Comparison of ENCODE assay signal across 8 cellular contexts in genomic region chr14:30621354-30621953, GRCh38. TPM values are rescaled to one million over a fixed set of nuclear protein-coding genes. Genes with fewer than 3 reads are reported as not detected.
DNase-seq lines count a peak whose midpoint lies in the region; ATAC-seq and TF ChIP-seq lines count a peak whose summit lies in the region.

No MANE protein-coding gene starts in this region.

- H3F3A ChIP-seq in MM.1S (ENCODE audit: insufficient read depth, low read length): peaks cover 13% of the 10 kb centered on the region; the same call in 1 of the 2 replicates

- H2AFZ ChIP-seq in MM.1S (ENCODE audit: low read length): peak overlapping the region; percentile 82

- peak overlapping the region; percentile 87 for H3K4me2 ChIP-seq in MM.1S (ENCODE audit: low read depth, low read length)

- TF ChIP-seq CTCF in MM.1S (IDR thresholded peaks at IDR 0.05; ENCODE audit: low read length): no peak
- no peak for TF ChIP-seq CTCF in ascending aorta (IDR thresholded peaks at IDR 0.05)

- H4K20me1 ChIP-seq in MM.1S (ENCODE audit: insufficient read depth, low read length): no peaks in the 10 kb centered on the region

- peak overlapping the region; percentile 67; the same call in 1 of the 2 replicates for H3K27ac ChIP-seq in MM.1S (ENCODE audit: low read length)
- H3K27ac ChIP-seq in ascending aorta: peak overlapping the region; percentile 76 to 83
- H3K27ac ChIP-seq in skeletal muscle tissue (ENCODE audit: low read depth, low read length): peak overlapping the region; percentile 83

- ATAC-seq in GM19467 (IDR thresholded peaks at IDR 0.05; ENCODE audit: unreplicated experiment): peak; percentile 2

- peaks cover 42% of the 10 kb centered on the region for H3K79me2 ChIP-seq in MM.1S (ENCODE audit: low read length)

- peak overlapping the region; percentile 94 for H3K4me3 ChIP-seq in MM.1S (ENCODE audit: low read length)
- peak overlapping the region; percentile 82 to 88 for H3K4me3 ChIP-seq in ascending aorta
- H3K4me3 ChIP-seq in iPS-15b (ENCODE audit: low read depth, low read length): peak overlapping the region; percentile 97
- H3K4me3 ChIP-seq in skeletal muscle tissue (ENCODE audit: low read length in 3 of 3): peak overlapping the region; percentile 78 to 96 (median 91)

- H3K4me1 ChIP-seq in MM.1S (ENCODE audit: low read length) (0 out of 2 replicates have a peak, but pooled peaks cover 4% of the 10 kb centered on the region), ascending aorta (peaks cover 0 to 6% of the 10 kb centered on the region in 2 donors), iPS-15b (ENCODE audit: control insufficient read depth, insufficient read depth, low read length) (no peaks in the 10 kb centered on the region), skeletal muscle tissue (ENCODE audit: control insufficient read depth in 3 of 3, insufficient read depth in 3 of 3, low read length in 3 of 3) (peaks cover 9 to 13% (median 10%) of the 10 kb centered on the region in 3 donors)

- H3K36me3 ChIP-seq in MM.1S (replicated peaks; ENCODE audit: insufficient read depth, low read length): no peaks in the 10 kb centered on the region
- no peaks in the 10 kb centered on the region for H3K36me3 ChIP-seq in ascending aorta
- no peaks in the 10 kb centered on the region for H3K36me3 ChIP-seq in iPS-15b (ENCODE audit: control insufficient read depth, insufficient read depth, low read length)
- H3K36me3 ChIP-seq in skeletal muscle tissue (ENCODE audit: control insufficient read depth in 3 of 3, insufficient read depth in 3 of 3, low read length in 3 of 3): no peaks in the 10 kb centered on the region

- H3K27me3 ChIP-seq in MM.1S (replicated peaks; ENCODE audit: insufficient read depth, low read length) (no peaks in the 10 kb centered on the region), ascending aorta (no peaks in the 10 kb centered on the region), iPS-15b (ENCODE audit: control insufficient read depth, insufficient read depth, low read length) (no peaks in the 10 kb centered on the region), skeletal muscle tissue (ENCODE audit: control insufficient read depth in 3 of 3, insufficient read depth in 3 of 3, low read length in 3 of 3) (no peaks in the 10 kb centered on the region)

- H3K9ac ChIP-seq in MM.1S (ENCODE audit: low read length) (peak overlapping the region; percentile 85; the same call in 1 of the 2 replicates), iPS-15b (ENCODE audit: low read depth, low read length) (peak overlapping the region; percentile 84), skeletal muscle tissue (ENCODE audit: low read depth in 1 of 3, low read length in 3 of 3) (peak overlapping the region; percentile 95 to 99 (median 96))

- H3K9me3 ChIP-seq in MM.1S (replicated peaks; ENCODE audit: insufficient read depth, low read length) (no peaks in the 10 kb centered on the region), ascending aorta (no peaks in the 10 kb centered on the region), iPS-15b (ENCODE audit: control insufficient read depth, insufficient read depth, low read length) (no peaks in the 10 kb centered on the region), skeletal muscle tissue (ENCODE audit: control insufficient read depth in 3 of 3, low read length in 3 of 3) (no peaks in the 10 kb centered on the region)

- intact Hi-C loops in ascending aorta (cut with DNase I): loop anchor here (10.0 kb wide), 1 partner anchor 427 kb away; no protein-coding TSS in a partner anchor

- H3K9me2 ChIP-seq in MM.1S (replicated peaks; ENCODE audit: insufficient read depth, low read length): no peaks in the 10 kb centered on the region

- peak; percentile 2 for DNase-seq in COR-L47 (lab: John Stamatoyannopoulos, UW)
- no peak for DNase-seq in MM.1S
- DNase-seq in ascending aorta (ENCODE audit: low spot score in 2 of 2): no peak
- no peak for DNase-seq in H4 (ENCODE audit: low spot score)
- no peak for DNase-seq in NCI-H1436 (lab: John Stamatoyannopoulos, UW)

RNA-seq across cellular contexts. Expression of gene SCFD1, which starts 0.7 kb away (rescaled TPM):
- 41.0 TPM for total RNA-seq in ascending aorta
- 111 TPM for total RNA-seq in skeletal muscle tissue
- 74.7 and 74.9 TPM in 2 replicates for total RNA-seq in H4 (2014; rRNA removed; shearing (Covaris generic))
